In genomic region chr22:41442240-41442792, GRCh38 we compare ENCODE assay signal across 1 cellular context.
TF ChIP-seq lines count a peak whose summit lies in the region.

No MANE protein-coding gene starts in this region.

TF ChIP-seq in SK-N-SH, 30 proteins besides CTCF, POLR2A, EP300 and RAD21 (continued from another document):
- no peak for TF ChIP-seq NFIC (IDR thresholded peaks at IDR 0.05; ENCODE audit: borderline replicate concordance)
- TF ChIP-seq, protein P1, sequence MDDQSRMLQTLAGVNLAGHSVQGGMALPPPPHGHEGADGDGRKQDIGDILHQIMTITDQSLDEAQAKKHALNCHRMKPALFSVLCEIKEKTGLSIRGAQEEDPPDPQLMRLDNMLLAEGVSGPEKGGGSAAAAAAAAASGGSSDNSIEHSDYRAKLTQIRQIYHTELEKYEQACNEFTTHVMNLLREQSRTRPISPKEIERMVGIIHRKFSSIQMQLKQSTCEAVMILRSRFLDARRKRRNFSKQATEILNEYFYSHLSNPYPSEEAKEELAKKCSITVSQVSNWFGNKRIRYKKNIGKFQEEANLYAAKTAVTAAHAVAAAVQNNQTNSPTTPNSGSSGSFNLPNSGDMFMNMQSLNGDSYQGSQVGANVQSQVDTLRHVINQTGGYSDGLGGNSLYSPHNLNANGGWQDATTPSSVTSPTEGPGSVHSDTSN (IDR thresholded peaks at IDR 0.05), result no peak
- TF ChIP-seq, protein P2, sequence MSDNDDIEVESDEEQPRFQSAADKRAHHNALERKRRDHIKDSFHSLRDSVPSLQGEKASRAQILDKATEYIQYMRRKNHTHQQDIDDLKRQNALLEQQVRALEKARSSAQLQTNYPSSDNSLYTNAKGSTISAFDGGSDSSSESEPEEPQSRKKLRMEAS (IDR thresholded peaks at IDR 0.05; ENCODE audit: low read depth), result no peak
- no peak for TF ChIP-seq MEF2A (IDR thresholded peaks at IDR 0.05; ENCODE audit: borderline replicate concordance, low read depth)
- no peak for TF ChIP-seq YY1 (IDR thresholded peaks at IDR 0.05; ENCODE audit: low read depth)
- no peak for TF ChIP-seq TEAD4 (IDR thresholded peaks at IDR 0.05; ENCODE audit: borderline replicate concordance, insufficient read depth)
- TF ChIP-seq JUND (IDR thresholded peaks at IDR 0.05), result no peak
- TF ChIP-seq RCOR1 (IDR thresholded peaks at IDR 0.05; ENCODE audit: low read length), result no peak
- no peak for TF ChIP-seq RXRA (IDR thresholded peaks at IDR 0.05; ENCODE audit: borderline replicate concordance, low read depth)
- TF ChIP-seq, protein P3, sequence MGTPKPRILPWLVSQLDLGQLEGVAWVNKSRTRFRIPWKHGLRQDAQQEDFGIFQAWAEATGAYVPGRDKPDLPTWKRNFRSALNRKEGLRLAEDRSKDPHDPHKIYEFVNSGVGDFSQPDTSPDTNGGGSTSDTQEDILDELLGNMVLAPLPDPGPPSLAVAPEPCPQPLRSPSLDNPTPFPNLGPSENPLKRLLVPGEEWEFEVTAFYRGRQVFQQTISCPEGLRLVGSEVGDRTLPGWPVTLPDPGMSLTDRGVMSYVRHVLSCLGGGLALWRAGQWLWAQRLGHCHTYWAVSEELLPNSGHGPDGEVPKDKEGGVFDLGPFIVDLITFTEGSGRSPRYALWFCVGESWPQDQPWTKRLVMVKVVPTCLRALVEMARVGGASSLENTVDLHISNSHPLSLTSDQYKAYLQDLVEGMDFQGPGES (IDR thresholded peaks at IDR 0.05; ENCODE audit: low read depth, low read length), result no peak
- no peak for TF ChIP-seq NRF1 (IDR thresholded peaks at IDR 0.05; ENCODE audit: low read depth, low read length)
- TF ChIP-seq, protein P4, sequence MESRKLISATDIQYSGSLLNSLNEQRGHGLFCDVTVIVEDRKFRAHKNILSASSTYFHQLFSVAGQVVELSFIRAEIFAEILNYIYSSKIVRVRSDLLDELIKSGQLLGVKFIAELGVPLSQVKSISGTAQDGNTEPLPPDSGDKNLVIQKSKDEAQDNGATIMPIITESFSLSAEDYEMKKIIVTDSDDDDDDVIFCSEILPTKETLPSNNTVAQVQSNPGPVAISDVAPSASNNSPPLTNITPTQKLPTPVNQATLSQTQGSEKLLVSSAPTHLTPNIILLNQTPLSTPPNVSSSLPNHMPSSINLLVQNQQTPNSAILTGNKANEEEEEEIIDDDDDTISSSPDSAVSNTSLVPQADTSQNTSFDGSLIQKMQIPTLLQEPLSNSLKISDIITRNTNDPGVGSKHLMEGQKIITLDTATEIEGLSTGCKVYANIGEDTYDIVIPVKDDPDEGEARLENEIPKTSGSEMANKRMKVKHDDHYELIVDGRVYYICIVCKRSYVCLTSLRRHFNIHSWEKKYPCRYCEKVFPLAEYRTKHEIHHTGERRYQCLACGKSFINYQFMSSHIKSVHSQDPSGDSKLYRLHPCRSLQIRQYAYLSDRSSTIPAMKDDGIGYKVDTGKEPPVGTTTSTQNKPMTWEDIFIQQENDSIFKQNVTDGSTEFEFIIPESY (IDR thresholded peaks at IDR 0.05; ENCODE audit: borderline replicate concordance, low read depth), result no peak
- no peak for TF ChIP-seq GABPA (IDR thresholded peaks at IDR 0.05; ENCODE audit: low read depth)
- no peak for TF ChIP-seq POLR2AphosphoS5 (IDR thresholded peaks at IDR 0.05; ENCODE audit: low read depth, low read length)
TF ChIP-seq in SK-N-SH: peak in this region for 0.
